In genomic region chr16:19841184-19841583, GRCh38 we compare ENCODE assay signal across 20 cellular contexts. TPM values are rescaled to one million over a fixed set of nuclear protein-coding genes. Genes with fewer than 3 reads are reported as not detected.
"Had no signal": no experiment of that assay in that cellular context is flagged by ENCODE, and none has a peak within 500 bp of the region (broad histone marks: within the 10 kb centered on the region; RNA-seq: fewer than 3 reads in every experiment).

No MANE protein-coding gene starts in this region.

- H3K27ac ChIP-seq: thoracic aorta, upper lobe of left lung, WERI-Rb-1 had no signal

- DNase-seq: activated CD4-positive, alpha-beta T cell treated with anti-CD3 and anti-CD28 coated beads, Interleukin-2, amount 50 U/mL, for 1 hour; activated CD4-positive, CD25-positive, alpha-beta regulatory T cell treated with anti-CD3 and anti-CD28 coated beads, Interleukin-2, amount 50 U/mL, for 72 hours; activated CD8-positive, alpha-beta T cell treated with anti-CD3 and anti-CD28 coated beads, Interleukin-2, amount 10 ng/mL, durations not matched to agents 7 days and 5 days; activated gamma-delta T cell; activated naive CD4-positive, alpha-beta T cell treated with anti-CD3 and anti-CD28 coated beads, Interleukin-2, amount 50 U/mL, for 16 hours; activated naive CD8-positive, alpha-beta T cell treated with anti-CD3 and anti-CD28 coated beads, Interleukin-2, amount 50 U/mL, for 24 hours; effector CD4-positive, alpha-beta T cell; foreskin fibroblast; hippocampal formation; naive B cell; occipital lobe; posterior cingulate gyrus; retina; stimulated activated CD4-positive, alpha-beta T cell treated with anti-CD3 and anti-CD28 coated beads, Interleukin-4, amount 100 ng/mL, for 24 hours; stimulated activated naive CD4-positive, alpha-beta T cell treated with Interleukin-2 at 50 U/mL for 16 hours; T-helper 1 cell; upper lobe of left lung; WERI-Rb-1 had no signal

- H3K27me3 ChIP-seq: upper lobe of left lung had no signal

- H3K4me3 ChIP-seq: thoracic aorta, upper lobe of left lung had no signal

- ATAC-seq: activated CD8-positive, alpha-beta T cell treated with anti-CD3 and anti-CD28 coated beads, Interleukin-2, amount 10 ng/mL, durations not matched to agents 7 days and 5 days; activated naive CD8-positive, alpha-beta T cell treated with anti-CD3 and anti-CD28 coated beads, Interleukin-2, amount 50 U/mL, for 24 hours had no signal

- H3K36me3 ChIP-seq: thoracic aorta, upper lobe of left lung, WERI-Rb-1 had no signal

- H3K4me1 ChIP-seq: upper lobe of left lung had no signal

- H3K9me3 ChIP-seq: thoracic aorta, upper lobe of left lung had no signal

RNA-seq across cellular contexts. Expression of gene GPRC5B, which starts 43.5 kb away (rescaled TPM):
- total RNA-seq: activated CD8-positive, alpha-beta T cell treated with anti-CD3 and anti-CD28 coated beads, Interleukin-2, amount 10 ng/mL, durations not matched to agents 7 days and 5 days; activated T-helper 1 cell treated with anti-CD3 and anti-CD28 coated beads, Interleukin-12 subunit alpha, Interleukin-12 subunit beta, Interleukin-2, Interleukin-4 antibody, amounts not matched to agents 30 ng/mL and 10 ng/mL and 1 ng/mL, durations not matched to agents 14 hours and 24 hours and 36 hours had no signal
